Comparison of ENCODE assay signal across 29 cellular contexts in genomic region chr16:82788919-82789318, GRCh38.
"Had no signal": no experiment of that assay in that cellular context is flagged by ENCODE, and none has a peak within 500 bp of the region (broad histone marks: within the 10 kb centered on the region; RNA-seq: fewer than 3 reads in every experiment).

No MANE protein-coding gene starts in this region.

- H3K4me1 Mint-ChIP-seq: stimulated activated effector memory CD8-positive, alpha-beta T cell treated with anti-CD3 and anti-CD28 coated beads, Interleukin-12 subunit alpha, Interleukin-12 subunit beta, amount 100 ng/mL, for 72 hours; stimulated activated naive CD8-positive, alpha-beta T cell treated with anti-CD3 and anti-CD28 coated beads, Interleukin-15, amount 100 ng/mL, for 72 hours had no signal

- DNase-seq: stimulated activated CD4-positive, alpha-beta T cell treated with anti-CD3 and anti-CD28 coated beads, Interleukin-2, amount 100 ng/mL, for 48 hours; stimulated activated CD4-positive, alpha-beta T cell treated with anti-CD3 and anti-CD28 coated beads, Interleukin-4, amount 100 ng/mL, for 1 hour; stimulated activated CD4-positive, alpha-beta T cell treated with anti-CD3 and anti-CD28 coated beads, Interleukin-4, amount 100 ng/mL, for 24 hours; stimulated activated CD4-positive, alpha-beta T cell treated with anti-CD3 and anti-CD28 coated beads, Interleukin-4, amount 100 ng/mL, for 4 hours; stimulated activated CD8-positive, alpha-beta memory T cell treated with anti-CD3 and anti-CD28 coated beads, Interleukin-4, amount 100 ng/mL, for 48 hours; stimulated activated naive B cell treated with anti-CD40 and anti-IgM and Interleukin-4, amounts not matched to agents 10 μg/mL and 1 μg/mL and 100 μg/mL, for 72 hours; stimulated activated naive CD4-positive, alpha-beta T cell; stimulated activated naive CD4-positive, alpha-beta T cell treated with Interleukin-2 at 50 U/mL for 16 hours; stimulated activated naive CD8-positive, alpha-beta T cell treated with anti-CD3 and anti-CD28 coated beads, Interleukin-15, amount 100 ng/mL, for 72 hours; stimulated activated naive CD8-positive, alpha-beta T cell treated with anti-CD3 and anti-CD28 coated beads, Interleukin-15, Interleukin-2, amounts not matched to agents 100 U/mL and 50 U/mL, for 24 hours; stomach; substantia nigra; testis; thyroid gland; tibial artery; transverse colon; trophoblast cell; upper lobe of left lung; upper lobe of right lung; uterus had no signal

- H3K4me3 Mint-ChIP-seq: stimulated activated effector memory CD8-positive, alpha-beta T cell treated with anti-CD3 and anti-CD28 coated beads, Interleukin-12 subunit alpha, Interleukin-12 subunit beta, amount 100 ng/mL, for 72 hours; stimulated activated memory B cell treated with anti-CD40 and anti-IgM and Interleukin-4, amounts not matched to agents 10 μg/mL and 1 μg/mL and 100 μg/mL, for 72 hours; stimulated activated naive B cell treated with anti-CD40 and anti-IgM and Interleukin-4, amounts not matched to agents 10 μg/mL and 1 μg/mL and 100 μg/mL, for 72 hours; stimulated activated naive CD8-positive, alpha-beta T cell treated with anti-CD3 and anti-CD28 coated beads, Interleukin-15, amount 100 ng/mL, for 72 hours; stimulated activated naive CD8-positive, alpha-beta T cell treated with anti-CD3 and anti-CD28 coated beads, Interleukin-15, Interleukin-2, amounts not matched to agents 100 ng/mL and 50 ng/mL, for 24 hours; type B pancreatic cell had no signal

- H3K27me3 Mint-ChIP-seq: stimulated activated memory B cell treated with anti-CD40 and anti-IgM and Interleukin-4, amounts not matched to agents 10 μg/mL and 1 μg/mL and 100 μg/mL, for 72 hours; stimulated activated naive B cell treated with anti-CD40 and anti-IgM and Interleukin-4, amounts not matched to agents 10 μg/mL and 1 μg/mL and 100 μg/mL, for 72 hours; stimulated activated naive CD8-positive, alpha-beta T cell treated with anti-CD3 and anti-CD28 coated beads, Interleukin-15, amount 100 ng/mL, for 72 hours; stimulated activated naive CD8-positive, alpha-beta T cell treated with anti-CD3 and anti-CD28 coated beads, Interleukin-15, Interleukin-2, amounts not matched to agents 100 ng/mL and 50 ng/mL, for 24 hours had no signal

- H3K4me3 ChIP-seq: stomach, suprapubic skin, testis, thoracic aorta, thyroid gland, tibial artery, tibial nerve, transverse colon, upper lobe of left lung, upper lobe of right lung, uterus, vagina had no signal

- H3K36me3 ChIP-seq: stomach, suprapubic skin, thoracic aorta, thyroid gland, tibial artery, tibial nerve, transverse colon, upper lobe of left lung, upper lobe of right lung, uterus, vagina had no signal

- ATAC-seq: stimulated activated effector memory CD8-positive, alpha-beta T cell treated with anti-CD3 and anti-CD28 coated beads, Interleukin-12 subunit alpha, Interleukin-12 subunit beta, amount 100 ng/mL, for 72 hours; stimulated activated memory B cell treated with anti-CD40 and anti-IgM and Interleukin-4, amounts not matched to agents 10 μg/mL and 1 μg/mL and 100 μg/mL, for 72 hours; stimulated activated naive B cell treated with anti-CD40 and anti-IgM and Interleukin-4, amounts not matched to agents 10 μg/mL and 1 μg/mL and 100 μg/mL, for 72 hours; stimulated activated naive CD8-positive, alpha-beta T cell treated with anti-CD3 and anti-CD28 coated beads, Interleukin-15, amount 100 ng/mL, for 72 hours; stimulated activated naive CD8-positive, alpha-beta T cell treated with anti-CD3 and anti-CD28 coated beads, Interleukin-15, Interleukin-2, amounts not matched to agents 100 U/mL and 50 U/mL, for 24 hours; upper lobe of right lung had no signal

- H3K27ac ChIP-seq: stomach, suprapubic skin, testis, thoracic aorta, thyroid gland, tibial artery, tibial nerve, transverse colon, upper lobe of left lung, upper lobe of right lung, uterus, vagina had no signal

- H3K9me3 Mint-ChIP-seq: stimulated activated effector memory CD8-positive, alpha-beta T cell treated with anti-CD3 and anti-CD28 coated beads, Interleukin-12 subunit alpha, Interleukin-12 subunit beta, amount 100 ng/mL, for 72 hours; stimulated activated memory B cell treated with anti-CD40 and anti-IgM and Interleukin-4, amounts not matched to agents 10 μg/mL and 1 μg/mL and 100 μg/mL, for 72 hours; stimulated activated naive CD8-positive, alpha-beta T cell treated with anti-CD3 and anti-CD28 coated beads, Interleukin-15, amount 100 ng/mL, for 72 hours; type B pancreatic cell had no signal

- H3K9me3 ChIP-seq: stomach, suprapubic skin, testis, thoracic aorta, thyroid gland, tibial artery, transverse colon, upper lobe of left lung, upper lobe of right lung, uterus, vagina had no signal

- H3K36me3 Mint-ChIP-seq: stimulated activated effector memory CD8-positive, alpha-beta T cell treated with anti-CD3 and anti-CD28 coated beads, Interleukin-12 subunit alpha, Interleukin-12 subunit beta, amount 100 ng/mL, for 72 hours; stimulated activated memory B cell treated with anti-CD40 and anti-IgM and Interleukin-4, amounts not matched to agents 10 μg/mL and 1 μg/mL and 100 μg/mL, for 72 hours; stimulated activated naive B cell treated with anti-CD40 and anti-IgM and Interleukin-4, amounts not matched to agents 10 μg/mL and 1 μg/mL and 100 μg/mL, for 72 hours; type B pancreatic cell had no signal

- H3K27ac Mint-ChIP-seq: stimulated activated effector memory CD8-positive, alpha-beta T cell treated with anti-CD3 and anti-CD28 coated beads, Interleukin-12 subunit alpha, Interleukin-12 subunit beta, amount 100 ng/mL, for 72 hours; stimulated activated memory B cell treated with anti-CD40 and anti-IgM and Interleukin-4, amounts not matched to agents 10 μg/mL and 1 μg/mL and 100 μg/mL, for 72 hours; stimulated activated naive B cell treated with anti-CD40 and anti-IgM and Interleukin-4, amounts not matched to agents 10 μg/mL and 1 μg/mL and 100 μg/mL, for 72 hours; stimulated activated naive CD8-positive, alpha-beta T cell treated with anti-CD3 and anti-CD28 coated beads, Interleukin-15, amount 100 ng/mL, for 72 hours; stimulated activated naive CD8-positive, alpha-beta T cell treated with anti-CD3 and anti-CD28 coated beads, Interleukin-15, Interleukin-2, amounts not matched to agents 100 ng/mL and 50 ng/mL, for 24 hours; type B pancreatic cell had no signal

- FAIRE-seq: urothelium cell line had no signal

- H3K27me3 ChIP-seq: stomach, suprapubic skin, testis, thyroid gland, tibial artery, tibial nerve, transverse colon, upper lobe of left lung, upper lobe of right lung, uterus, vagina had no signal

- H3K4me1 ChIP-seq: stomach, suprapubic skin, testis, thyroid gland, tibial artery, tibial nerve, upper lobe of left lung, upper lobe of right lung, uterus had no signal
